In genomic region chr10:62037166-62037831, GRCh38 we compare ENCODE assay signal across 8 cellular contexts.
DNase-seq lines count a peak whose midpoint lies in the region; ATAC-seq and TF ChIP-seq lines count a peak whose summit lies in the region.

No MANE protein-coding gene starts in this region.

- no peaks in the 10 kb centered on the region for H3K79me2 ChIP-seq in PC-3 (ENCODE audit: low read length)

- H3K27me3 ChIP-seq in PC-3 (ENCODE audit: low read length) (no peaks in the 10 kb centered on the region), esophagus squamous epithelium (no peaks in the 10 kb centered on the region)

- no peaks in the 10 kb centered on the region for H3K9me2 ChIP-seq in PC-3 (replicated peaks; ENCODE audit: low read length)

- peak overlapping the region; percentile 68 for H3K9ac ChIP-seq in PC-3 (ENCODE audit: low read length)

- BruUV-seq in PC-3 (replicated peaks; lab: Mats Ljungman, UMichigan): TSS peak; percentile 93

- H3K27ac ChIP-seq in PC-3 (ENCODE audit: low read length) (peak overlapping the region; percentile 85), esophagus squamous epithelium (peak overlapping the region; percentile 75 to 87 (median 82))

- WGBS in esophagus squamous epithelium, 2 donors: 24 to 42% methylated on average over 8 of the region's 8 CpGs

- POLR2A ChIA-PET in PC-3 (lab: Charles Lee; ENCODE audit: unreplicated experiment): interaction anchor here (0.6 to 1.9 kb wide), 9 partner anchors 9 to 208 kb away, joined by 3 to 25 read pairs (median 3); no protein-coding TSS in a partner anchor

- CTCF ChIA-PET in PC-3 (lab: Charles Lee): interaction anchor here (0.6 to 3.5 kb wide), 19 partner anchors 11 to 377 kb away, joined by 3 to 68 read pairs (median 6); partner anchors contain the start of gene ARID5B

- ATAC-seq in PC-3: peak; percentile 76
- ATAC-seq in sciatic nerve: peak; percentile 77
- ATAC-seq in HG02610 (IDR thresholded peaks at IDR 0.05; ENCODE audit: unreplicated experiment): no peak
- ATAC-seq in HG02678 (IDR thresholded peaks at IDR 0.05; ENCODE audit: unreplicated experiment): no peak

- H3F3A ChIP-seq in PC-3 (ENCODE audit: low read length, unreplicated experiment): peaks cover 11% of the 10 kb centered on the region

- H3K4me2 ChIP-seq in PC-3 (ENCODE audit: low read length): peak overlapping the region; percentile 78

- H3K9me3 ChIP-seq in PC-3 (ENCODE audit: low read length): no peaks in the 10 kb centered on the region
- no peaks in the 10 kb centered on the region for H3K9me3 ChIP-seq in esophagus squamous epithelium

- peak; percentile 37; the same call in 1 of the 2 replicates for TF ChIP-seq CTCF in PC-3 (conservative IDR thresholded peaks at IDR 0.05; ENCODE audit: low read depth, low read length)
- no peak for TF ChIP-seq CTCF in esophagus squamous epithelium (IDR thresholded peaks at IDR 0.05)

- TF ChIP-seq POLR2A in esophagus squamous epithelium (IDR thresholded peaks at IDR 0.05): no peak
- no peak for TF ChIP-seq POLR2A in erythroblast (IDR thresholded peaks at IDR 0.05; ENCODE audit: low read length)

- peak; percentile 59 for DNase-seq in ELF-1 (ENCODE audit: low read depth, low spot score)
- peak; percentile 100 for DNase-seq in PC-3
- no peak for DNase-seq in esophagus squamous epithelium (lab: John Stamatoyannopoulos, UW)
- no peak for DNase-seq in sciatic nerve (ENCODE audit: low spot score)
- DNase-seq in T-helper 9 cell: no peak
- no peak for DNase-seq in erythroblast (lab: John Stamatoyannopoulos, UW)

- H3K36me3 ChIP-seq in PC-3 (ENCODE audit: low read depth, low read length) (no peaks in the 10 kb centered on the region), esophagus squamous epithelium (no peaks in the 10 kb centered on the region)

- H3K4me1 ChIP-seq in PC-3 (ENCODE audit: insufficient read depth, low read length) (peaks cover 46% of the 10 kb centered on the region), esophagus squamous epithelium (peaks cover 25 to 81% (median 37%) of the 10 kb centered on the region in 3 donors)

- intact Hi-C loops in PC-3 (cut with micrococcal nuclease): loop anchor here (5.0 kb wide), 2 partner anchors 375 to 780 kb away; partner anchors contain the start of gene EGR2
- intact Hi-C loops in esophagus squamous epithelium (cut with DNase I): loop anchor here (5.0 kb wide), 1 partner anchor 140 kb away; no protein-coding TSS in a partner anchor
- intact Hi-C loops in sciatic nerve (cut with DNase I): no loop called here

- H3K4me3 ChIP-seq in PC-3 (ENCODE audit: low read length) (peak overlapping the region; percentile 46), esophagus squamous epithelium (peak overlapping the region in 2 of 4 donors; percentile 1 to 29)

- H2AFZ ChIP-seq in PC-3 (ENCODE audit: low read length): peak overlapping the region; percentile 38

- H4K20me1 ChIP-seq in PC-3 (ENCODE audit: low read length): no peaks in the 10 kb centered on the region

Comparison
In these comparisons a context has a peak if more than half of its experiments do, and no peak if none do; other contexts are left out.
1. DNase-seq: peak in ELF-1 (single experiment) and PC-3 (single experiment); none in esophagus squamous epithelium (single experiment), sciatic nerve (single experiment), T-helper 9 cell (single experiment) and erythroblast (0 of 2).
2. ATAC-seq: peak in PC-3 (single experiment) and sciatic nerve (single experiment); none in HG02610 (single experiment) and HG02678 (single experiment).